ENCODE assay signal across 16 cellular contexts in genomic region chr11:94739331-94739730, GRCh38.
"Had no signal": no experiment of that assay in that cellular context is flagged by ENCODE, and none has a peak within 500 bp of the region (broad histone marks: within the 10 kb centered on the region; RNA-seq: fewer than 3 reads in every experiment).

No MANE protein-coding gene starts in this region.

- H3K27me3 ChIP-seq: brain microvascular endothelial cell, gastrocnemius medialis had no signal

- H3K9me3 ChIP-seq: gastrocnemius medialis, left ventricle myocardium inferior had no signal

- H3K36me3 Mint-ChIP-seq: memory B cell, T-cell had no signal

- DNase-seq: activated CD4-positive, alpha-beta T cell treated with anti-CD3 and anti-CD28 coated beads for 1 hour; activated CD4-positive, alpha-beta T cell treated with anti-CD3 and anti-CD28 coated beads, Interleukin-2, amount 50 U/mL, for 4 hours; activated naive CD4-positive, alpha-beta T cell treated with Interleukin-2 at 50 U/mL for 16 hours; activated T-cell treated with anti-CD3 and anti-CD28 coated beads for 4 hours; brain microvascular endothelial cell; cortex of kidney; effector CD8-positive, alpha-beta T cell; gastrocnemius medialis; left ventricle myocardium inferior; right cardiac atrium; T-cell had no signal

- H3K36me3 ChIP-seq: brain microvascular endothelial cell, gastrocnemius medialis, left ventricle myocardium inferior had no signal

- H3K27ac ChIP-seq: brain microvascular endothelial cell, left ventricle myocardium inferior, VCaP had no signal

- H3K27ac Mint-ChIP-seq: memory B cell; nephron; progenitor cell of endocrine pancreas; stimulated activated naive CD8-positive, alpha-beta T cell treated with anti-CD3 and anti-CD28 coated beads, Interleukin-15, Interleukin-2, amounts not matched to agents 100 ng/mL and 50 ng/mL, for 24 hours; T-cell had no signal

- ATAC-seq: gastrocnemius medialis, right cardiac atrium, T-cell had no signal

- H3K4me3 Mint-ChIP-seq: memory B cell; nephron; stimulated activated naive CD8-positive, alpha-beta T cell treated with anti-CD3 and anti-CD28 coated beads, Interleukin-15, Interleukin-2, amounts not matched to agents 100 ng/mL and 50 ng/mL, for 24 hours; T-cell had no signal

- H3K9me3 Mint-ChIP-seq: memory B cell; nephron; stimulated activated naive CD8-positive, alpha-beta T cell treated with anti-CD3 and anti-CD28 coated beads, Interleukin-15, Interleukin-2, amounts not matched to agents 100 ng/mL and 50 ng/mL, for 24 hours; T-cell had no signal
